In genomic region chr5:122129332-122129731, GRCh38 we compare ENCODE assay signal across 9 cellular contexts. TPM values are rescaled to one million over a fixed set of nuclear protein-coding genes. Genes with fewer than 3 reads are reported as not detected.
DNase-seq lines count a peak whose midpoint lies in the region; ATAC-seq and TF ChIP-seq lines count a peak whose summit lies in the region.
"Had no signal": no experiment of that assay in that cellular context is flagged by ENCODE, and none has a peak within 500 bp of the region (broad histone marks: within the 10 kb centered on the region; RNA-seq: fewer than 3 reads in every experiment).

TSS of gene ZNF474 (plus strand) at chr5:122129546. CDS start at chr5:122151991, 22,445 bp downstream.

- H3K4me1 ChIP-seq in osteoblast (ENCODE audit: insufficient read depth, low read length): peaks cover 33% of the 10 kb centered on the region

- peak within 1 kb of the TSS; percentile 51 for H3K4me2 ChIP-seq in osteoblast (ENCODE audit: insufficient read depth, low read length)

- no peaks in the 10 kb centered on the region for H3K79me2 ChIP-seq in osteoblast (ENCODE audit: insufficient read depth, low read length)

- no peaks in the 10 kb centered on the region for H3K9me3 ChIP-seq in osteoblast (ENCODE audit: low read depth, low read length)

- no peak within 1 kb of the TSS for H2AFZ ChIP-seq in osteoblast (ENCODE audit: low read length)

- TF ChIP-seq CTCF in osteoblast (IDR thresholded peaks at IDR 0.05; ENCODE audit: extremely low read depth, low read depth, low read length): no peak

- H3K36me3 ChIP-seq in osteoblast (ENCODE audit: insufficient read depth, low read length): no peaks in the 10 kb centered on the region

- no peaks in the 10 kb centered on the region for H4K20me1 ChIP-seq in osteoblast (ENCODE audit: insufficient read depth, low read length)

- DNase-seq in ELF-1 (ENCODE audit: low read depth, low spot score): peak; percentile 90
- DNase-seq in OCI-M1 (lab: John Stamatoyannopoulos, UW): peak; percentile 5
- DNase-seq in fibroblast of gingiva (ENCODE audit: low read depth): peak; percentile 95
- DNase-seq in osteoblast (ENCODE audit: insufficient read length, low spot score, missing footprints): peak; percentile 74
- no peak for DNase-seq in NCI-H526 (lab: John Stamatoyannopoulos, UW)
- DNase-seq in activated CD8-positive, alpha-beta memory T cell treated with anti-CD3 and anti-CD28 coated beads for 24 hours: no peak
- no peak for DNase-seq in GM19238 (ENCODE audit: insufficient read length, low spot score)
- DNase-seq: activated naive CD8-positive, alpha-beta T cell treated with anti-CD3 and anti-CD28 coated beads, Interleukin-2, amount 10 ng/mL, durations not matched to agents 7 days and 5 days had no signal

- H3K27ac ChIP-seq in osteoblast (ENCODE audit: low read depth, low read length): peak within 1 kb of the TSS; percentile 84

- no peak within 1 kb of the TSS for H3K4me3 ChIP-seq in osteoblast (ENCODE audit: insufficient read depth, low read length)

- no peaks in the 10 kb centered on the region for H3K27me3 ChIP-seq in osteoblast (ENCODE audit: insufficient read depth, low read length)

- ATAC-seq in HG02973 (IDR thresholded peaks at IDR 0.05; ENCODE audit: unreplicated experiment): no peak

RNA-seq across cellular contexts. Expression of gene ZNF474, which starts in this region (rescaled TPM):
- total RNA-seq in osteoblast: 0.29 and 0.72 TPM in 2 replicates

Comparison
In these comparisons a context has a peak if more than half of its experiments do, and no peak if none do; other contexts are left out.
1. Peak in DNase-seq, H3K27ac ChIP-seq and H3K4me2 ChIP-seq in osteoblast; RNA of the gene not detected or under 1 TPM.
2. DNase-seq: peak in ELF-1 (single experiment), OCI-M1 (single experiment) and fibroblast of gingiva (single experiment); none in NCI-H526 (0 of 2), activated CD8-positive, alpha-beta memory T cell treated with anti-CD3 and anti-CD28 coated beads for 24 hours (single experiment) and GM19238 (single experiment).